20 cellular contexts compared by ENCODE assay signal in genomic region chr7:93350338-93350737, GRCh38.
"Had no signal": no experiment of that assay in that cellular context is flagged by ENCODE, and none has a peak within 500 bp of the region (broad histone marks: within the 10 kb centered on the region; RNA-seq: fewer than 3 reads in every experiment).

No MANE protein-coding gene starts in this region.

- H3K27ac ChIP-seq: breast epithelium, coronary artery, epithelial cell of prostate, heart right ventricle, lower lobe of right lung, upper lobe of right lung had no signal

- H3K9me3 ChIP-seq: breast epithelium, heart right ventricle, lower lobe of right lung, upper lobe of right lung had no signal

- H3K4me1 ChIP-seq: breast epithelium, heart right ventricle, lower lobe of right lung, upper lobe of right lung had no signal

- H3K9me3 Mint-ChIP-seq: activated T-helper 2 cell treated with anti-CD3 and anti-CD28 coated beads, Interferon-gamma antibody, Interleukin-2, Interleukin-4, amounts not matched to agents 10 μg/mL and 5 μg/mL and 100 μg/mL, durations not matched to agents 14 hours and 24 hours and 36 hours; naive thymus-derived CD8-positive, alpha-beta T cell had no signal

- H3K4me3 ChIP-seq: breast epithelium, coronary artery, heart right ventricle, lower lobe of right lung, upper lobe of right lung had no signal

- H3K27ac Mint-ChIP-seq: activated T-helper 2 cell treated with anti-CD3 and anti-CD28 coated beads, Interferon-gamma antibody, Interleukin-2, Interleukin-4, amounts not matched to agents 10 μg/mL and 5 μg/mL and 100 μg/mL, durations not matched to agents 14 hours and 24 hours and 36 hours; endodermal cell; progenitor cell of endocrine pancreas had no signal

- H3K4me3 Mint-ChIP-seq: endodermal cell; naive thymus-derived CD8-positive, alpha-beta T cell had no signal

- H3K4me1 Mint-ChIP-seq: endodermal cell had no signal

- DNase-seq: activated CD4-positive, alpha-beta T cell treated with anti-CD3 and anti-CD28 coated beads, Interleukin-2, amount 50 U/mL, for 4 hours; activated naive CD4-positive, alpha-beta T cell treated with anti-CD3 and anti-CD28 coated beads, Interleukin-2, amount 50 U/mL, for 16 hours; amniotic stem cell; cerebellar nuclear complex; endodermal cell; heart right ventricle; lower lobe of right lung; naive thymus-derived CD8-positive, alpha-beta T cell; stimulated activated CD4-positive, alpha-beta T cell treated with anti-CD3 and anti-CD28 coated beads, Interleukin-2, amount 100 ng/mL, for 48 hours; stimulated activated CD8-positive, alpha-beta memory T cell treated with anti-CD3 and anti-CD28 coated beads, Interleukin-4, amount 100 ng/mL, for 48 hours; stimulated activated naive CD4-positive, alpha-beta T cell; T-helper 9 cell; upper lobe of right lung had no signal

- H3K27me3 ChIP-seq: breast epithelium, heart right ventricle, upper lobe of right lung had no signal

- ATAC-seq: heart right ventricle; left lobe of liver; lower lobe of right lung; naive thymus-derived CD8-positive, alpha-beta T cell; SK-N-SH treated with all-trans-retinoic acid at 6 μM for 48 hours; upper lobe of right lung had no signal

- H3K27me3 Mint-ChIP-seq: naive thymus-derived CD8-positive, alpha-beta T cell; progenitor cell of endocrine pancreas had no signal
